Comparison of ENCODE assay signal across 17 cellular contexts in the genomic region with DNA sequence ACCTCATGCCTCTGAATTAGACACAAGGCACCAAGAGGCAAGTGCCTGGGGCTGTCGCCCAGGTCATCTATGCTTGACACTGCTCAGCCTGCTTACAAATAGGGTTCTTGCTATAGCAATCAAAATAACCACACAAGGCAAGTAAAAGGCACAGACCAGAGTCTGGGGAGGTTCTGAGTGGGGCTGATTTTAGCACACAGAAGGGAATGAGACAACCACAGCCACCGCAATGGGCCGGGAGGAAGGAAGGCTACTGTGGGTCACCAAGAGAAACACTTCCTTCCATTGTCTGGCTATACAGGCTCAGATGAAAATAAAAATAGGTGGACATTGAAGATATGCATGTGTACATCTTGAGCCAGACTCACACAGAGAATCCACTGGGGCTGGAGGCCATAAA.
DNase-seq lines count a peak whose midpoint lies in the region; ATAC-seq and TF ChIP-seq lines count a peak whose summit lies in the region.
"Had no signal": no experiment of that assay in that cellular context is flagged by ENCODE, and none has a peak within 500 bp of the region (broad histone marks: within the 10 kb centered on the region; RNA-seq: fewer than 3 reads in every experiment).

No MANE protein-coding gene starts in this region.

- H3K9me3 Mint-ChIP-seq in H9: peaks cover 3 to 4% of the 10 kb centered on the region in 2 experiments; a peak in 1 of 5 replicates
- H3K9me3 Mint-ChIP-seq: activated naive CD8-positive, alpha-beta T cell treated with anti-CD3 and anti-CD28 coated beads, Interleukin-2, amount 50 U/mL, for 24 hours had no signal

- ATAC-seq in left cardiac atrium: peak; percentile 58 to 62
- ATAC-seq: activated naive CD8-positive, alpha-beta T cell treated with anti-CD3 and anti-CD28 coated beads, Interleukin-2, amount 50 U/mL, for 24 hours; left colon; SK-N-SH treated with all-trans-retinoic acid at 6 μM for 48 hours had no signal

- peak overlapping the region in 6 of 11 experiments; percentile 23 to 62 (median 56); a peak in 11 of 22 replicates for H3K9ac ChIP-seq in BLaER1 treated with 17β-estradiol and CSF1 and Interleukin-3, amounts not matched to agents 10 nM and 100 nM
- H3K9ac ChIP-seq in OCI-LY1 (ENCODE audit: low read length): no peak overlapping the region
- H3K9ac ChIP-seq in H9 (ENCODE audit: extremely low read depth, insufficient read length, low read length): no peak overlapping the region

- H3K27ac Mint-ChIP-seq in H9: peak overlapping the region in 1 of 3 experiments; percentile 82; a peak in 1 of 7 replicates
- H3K27ac Mint-ChIP-seq: activated naive CD8-positive, alpha-beta T cell treated with anti-CD3 and anti-CD28 coated beads, Interleukin-2, amount 50 U/mL, for 24 hours had no signal

- H3K36me3 Mint-ChIP-seq in H9 (ENCODE audit: insufficient read depth in 1 of 3, low read depth in 3 of 3): peaks cover 0 to 5% (median 4%) of the 10 kb centered on the region in 3 experiments; a peak in 1 of 7 replicates

- no peak overlapping the region for H2BK5ac ChIP-seq in H9 (ENCODE audit: insufficient read length, low read length)

- H3T11ph ChIP-seq in H9 (ENCODE audit: low read length): no peak overlapping the region

- no peak overlapping the region for H3K23ac ChIP-seq in H9 (ENCODE audit: insufficient read length, low read depth, low read length)

- H4K91ac ChIP-seq in H9 (ENCODE audit: insufficient read length, low read depth, low read length): no peak overlapping the region

- no peaks in the 10 kb centered on the region for H3F3A ChIP-seq in OCI-LY1 (ENCODE audit: insufficient read depth, low read length)

- H3K27me3 ChIP-seq in BLaER1 treated with 17β-estradiol and CSF1 and Interleukin-3, amounts not matched to agents 10 nM and 100 nM: no peaks in the 10 kb centered on the region
- no peaks in the 10 kb centered on the region for H3K27me3 ChIP-seq in OCI-LY1 (ENCODE audit: insufficient read depth, low read length)
- H3K27me3 ChIP-seq in H9 (ENCODE audit: insufficient read depth, low read length): no peaks in the 10 kb centered on the region

- H2AFZ ChIP-seq in OCI-LY1 (ENCODE audit: low read length) (peak overlapping the region; percentile 19), H9 (ENCODE audit: low read length) (no peak overlapping the region)

- peak overlapping the region in 9 of 11 experiments; percentile 36 to 81 (median 68); a peak in 18 of 22 replicates for H3K27ac ChIP-seq in BLaER1 treated with 17β-estradiol and CSF1 and Interleukin-3, amounts not matched to agents 10 nM and 100 nM
- H3K27ac ChIP-seq in OCI-LY1 (ENCODE audit: low read depth, low read length, poor library complexity, severe bottlenecking) (peak overlapping the region; percentile 51), H9 (ENCODE audit: insufficient read length, low read depth, low read length) (no peak overlapping the region)

- no peaks in the 10 kb centered on the region for H3K79me1 ChIP-seq in H9 (ENCODE audit: insufficient read depth, low read depth, low read length, poor library complexity, severe bottlenecking)

- no peak overlapping the region for H3K4me3 Mint-ChIP-seq in H9
- H3K4me3 Mint-ChIP-seq: activated naive CD8-positive, alpha-beta T cell treated with anti-CD3 and anti-CD28 coated beads, Interleukin-2, amount 50 U/mL, for 24 hours had no signal

- H3K9me3 ChIP-seq in BLaER1 treated with 17β-estradiol and CSF1 and Interleukin-3, amounts not matched to agents 10 nM and 100 nM (replicated peaks in 1 of 11): peaks cover 0 to 35% (median 6%) of the 10 kb centered on the region in 11 experiments; a peak in 10 of 22 replicates
- H3K9me3 ChIP-seq in OCI-LY1 (ENCODE audit: low read length): no peaks in the 10 kb centered on the region
- H3K9me3 ChIP-seq in H9 (ENCODE audit: control insufficient read depth, low read depth, low read length): no peaks in the 10 kb centered on the region

- no peaks in the 10 kb centered on the region for H4K20me1 ChIP-seq in BLaER1 treated with 17β-estradiol and CSF1 and Interleukin-3, amounts not matched to agents 10 nM and 100 nM
- H4K20me1 ChIP-seq in OCI-LY1 (ENCODE audit: insufficient read depth, low read length) (no peaks in the 10 kb centered on the region), H9 (ENCODE audit: control insufficient read depth, insufficient read depth, insufficient read length) (no peaks in the 10 kb centered on the region)

- H3K14ac ChIP-seq in H9 (ENCODE audit: insufficient read depth, low read length): no peak overlapping the region

- intact Hi-C loops in left cardiac atrium (cut with DNase I): no loop called here

- no peaks in the 10 kb centered on the region for H3K79me2 ChIP-seq in OCI-LY1 (ENCODE audit: insufficient read depth, low read length)
- H3K79me2 ChIP-seq in H9 (ENCODE audit: insufficient read depth, low read length): no peaks in the 10 kb centered on the region

- H2BK20ac ChIP-seq in H9 (ENCODE audit: low read depth, low read length, poor library complexity, severe bottlenecking): no peak overlapping the region

- no peak overlapping the region for H2BK120ac ChIP-seq in H9 (ENCODE audit: low read depth, low read length, poor library complexity, severe bottlenecking)

- TF ChIP-seq CTCF in OCI-LY1 (IDR thresholded peaks at IDR 0.05; ENCODE audit: low read length): no peak
- no peak for TF ChIP-seq CTCF in H9 (conservative IDR thresholded peaks at IDR 0.05)

- H3K18ac ChIP-seq in H9 (ENCODE audit: insufficient read length, low read depth, low read length): no peak overlapping the region

- no peak overlapping the region for H3K56ac ChIP-seq in H9 (ENCODE audit: insufficient read length, low read depth, low read length)

- H4K5ac ChIP-seq in H9 (ENCODE audit: insufficient read length, low read depth, low read length): no peak overlapping the region

- no peaks in the 10 kb centered on the region for H3K23me2 ChIP-seq in H9 (ENCODE audit: insufficient read length, low read depth, low read length, poor library complexity, severe bottlenecking)

- H3K36me3 ChIP-seq in BLaER1 treated with 17β-estradiol and CSF1 and Interleukin-3, amounts not matched to agents 10 nM and 100 nM: no peaks in the 10 kb centered on the region
- no peaks in the 10 kb centered on the region for H3K36me3 ChIP-seq in OCI-LY1 (ENCODE audit: insufficient read depth, low read length)

- no peak overlapping the region for H3K4ac ChIP-seq in H9 (ENCODE audit: low read depth, low read length)

- peak overlapping the region; percentile 69 to 93 (median 77) for H3K4me2 ChIP-seq in BLaER1 treated with 17β-estradiol and CSF1 and Interleukin-3, amounts not matched to agents 10 nM and 100 nM
- no peak overlapping the region for H3K4me2 ChIP-seq in OCI-LY1 (ENCODE audit: low read length)
- no peak overlapping the region for H3K4me2 ChIP-seq in H9 (ENCODE audit: insufficient read depth, insufficient read length, low read length)

- no peaks in the 10 kb centered on the region for H3K9me2 ChIP-seq in OCI-LY1 (ENCODE audit: low read depth, low read length)

- H2BK12ac ChIP-seq in H9 (ENCODE audit: insufficient read length, low read depth, low read length): no peak overlapping the region

- no peak overlapping the region for H2BK15ac ChIP-seq in H9 (ENCODE audit: low read depth, low read length)

- H3K4me1 ChIP-seq in BLaER1 treated with 17β-estradiol and CSF1 and Interleukin-3, amounts not matched to agents 10 nM and 100 nM: peaks cover 39 to 55% (median 50%) of the 10 kb centered on the region in 10 experiments
- H3K4me1 ChIP-seq in OCI-LY1 (ENCODE audit: insufficient read depth, low read length, severe bottlenecking) (peaks cover 38% of the 10 kb centered on the region), H9 (ENCODE audit: insufficient read depth, low read length) (no peaks in the 10 kb centered on the region; the same call in 1 of the 2 replicates)

- no peak overlapping the region for H2AK5ac ChIP-seq in H9 (ENCODE audit: insufficient read length, low read length)

- DNase-seq in left cardiac atrium: no peak
- DNase-seq in pons (ENCODE audit: low spot score): peak; percentile 84
- DNase-seq in activated gamma-delta T cell treated with Interleukin-2 at 50 U/mL for 16 hours: no peak
- no peak for DNase-seq in NK-92 treated with Interleukin-12 subunit alpha and Interleukin-12 subunit beta, amount 100 ng/mL, for 24 hours (lab: John Stamatoyannopoulos, UW)
- DNase-seq in NCI-H2171 treated with DMSO at 0.1 percent for 48 hours (lab: John Stamatoyannopoulos, UW): no peak
- no peak for DNase-seq in H9
- DNase-seq: activated CD4-positive, CD25-positive, alpha-beta regulatory T cell; activated CD8-positive, alpha-beta memory T cell treated with anti-CD3 and anti-CD28 coated beads, Interleukin-2, amount 50 U/mL, for 4 hours; activated naive CD8-positive, alpha-beta T cell treated with anti-CD3 and anti-CD28 coated beads, Interleukin-2, amount 50 U/mL, for 24 hours; cerebellar nuclear complex; H7; Karpas-422 had no signal

- no peak overlapping the region for H4K8ac ChIP-seq in H9 (replicated peaks; ENCODE audit: insufficient read length, low read depth, low read length)

- H3K4me1 Mint-ChIP-seq in H9: peaks cover 20 to 26% of the 10 kb centered on the region in 2 experiments

- no CpG with 5 or more reads among the region's 3 CpGs for WGBS in H9 (ENCODE audit: extremely low coverage, insufficient read length, low lambda C conversion rate)

- H3K4me3 ChIP-seq in BLaER1 treated with 17β-estradiol and CSF1 and Interleukin-3, amounts not matched to agents 10 nM and 100 nM: peak overlapping the region in 1 of 10 experiments; percentile 16; a peak in 1 of 20 replicates
- H3K4me3 ChIP-seq in OCI-LY1 (ENCODE audit: low read depth, low read length, poor library complexity, severe bottlenecking): no peak overlapping the region
- H3K4me3 ChIP-seq: skin epidermis had no signal

- H3K27me3 Mint-ChIP-seq in H9 (ENCODE audit: low read depth): no peaks in the 10 kb centered on the region

Comparison
In these comparisons a context has a peak if more than half of its experiments do, and no peak if none do; other contexts are left out.
1. H3K4me2 ChIP-seq: peak in BLaER1 treated with 17β-estradiol and CSF1 and Interleukin-3, amounts not matched to agents 10 nM and 100 nM (11 of 11); none in OCI-LY1 (single experiment) and H9 (single experiment).
2. H3K9ac ChIP-seq: peak in BLaER1 treated with 17β-estradiol and CSF1 and Interleukin-3, amounts not matched to agents 10 nM and 100 nM (6 of 11); none in OCI-LY1 (single experiment) and H9 (single experiment).